In the genomic region with DNA sequence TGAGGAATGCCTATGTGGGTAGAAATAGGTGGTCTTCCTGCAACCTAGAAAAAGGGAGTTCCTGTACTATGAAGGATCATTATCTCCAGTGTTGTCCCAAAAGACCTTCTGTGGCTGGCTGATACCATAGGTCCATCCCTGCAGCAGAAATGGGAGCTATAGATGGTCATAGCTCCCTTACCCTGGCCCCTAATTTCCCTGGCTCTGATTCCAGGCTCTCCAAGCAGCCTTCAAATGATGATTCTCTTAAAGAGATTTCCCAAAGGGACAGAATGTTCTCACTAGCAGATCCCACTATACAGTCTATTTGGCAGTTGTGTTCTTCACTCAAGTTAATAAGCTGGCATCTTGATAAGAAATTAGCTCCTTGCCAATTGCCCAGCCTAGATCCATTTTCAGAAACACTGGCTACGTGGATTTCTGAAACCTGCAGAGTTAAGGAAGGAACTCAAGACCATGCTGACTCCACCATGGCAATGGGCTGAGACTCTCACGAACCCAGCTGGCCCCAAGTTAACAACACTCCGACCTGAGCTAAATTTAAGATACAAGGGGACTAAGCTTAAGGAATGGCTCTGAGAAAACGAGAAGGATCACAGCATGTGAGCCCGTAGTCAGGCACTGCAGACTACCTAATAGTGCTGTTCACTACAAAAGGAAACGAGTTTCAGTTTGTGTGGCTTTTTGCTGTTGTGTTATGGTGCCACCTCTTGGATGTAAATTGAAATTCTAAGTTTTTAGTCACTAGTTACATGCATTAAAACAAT, we compare ENCODE assay signal across 8 cellular contexts. TPM values are rescaled to one million over a fixed set of nuclear protein-coding genes. Genes with fewer than 3 reads are reported as not detected.
A peak's percentile ranks its signal among the peaks of the same experiment; 100 is the strongest.
DNase-seq lines count a peak whose midpoint lies in the region; ATAC-seq and TF ChIP-seq lines count a peak whose summit lies in the region.

No MANE protein-coding gene starts in this region.

- no peak overlapping the region for H2AK5ac ChIP-seq in neuronal stem cell (ENCODE audit: low read depth, low read length)

- no peak for DNase-seq in AG04450 (ENCODE audit: low read depth, low spot score)
- DNase-seq in GM12865 (ENCODE audit: low read depth), result peak; percentile 71
- DNase-seq in NCI-H226, result peak; percentile 22
- DNase-seq in activated CD8-positive, alpha-beta T cell treated with anti-CD3 and anti-CD28 coated beads, Interleukin-2, amount 10 ng/mL, durations not matched to agents 7 days and 5 days, result peak; percentile 63
- peak; percentile 74 for DNase-seq in fibroblast of pulmonary artery (ENCODE audit: low read depth)
- DNase-seq in neuronal stem cell (ENCODE audit: low spot score), result peak; percentile 12

- ATAC-seq in HG02798 (IDR thresholded peaks at IDR 0.05; ENCODE audit: poor library complexity, unreplicated experiment) (peak; percentile 66), HG03039 (IDR thresholded peaks at IDR 0.05; ENCODE audit: unreplicated experiment) (no peak)
- peak; percentile 93 for ATAC-seq in activated CD8-positive, alpha-beta T cell treated with anti-CD3 and anti-CD28 coated beads, Interleukin-2, amount 10 ng/mL, durations not matched to agents 7 days and 5 days

- H3K9me3 ChIP-seq in AG04450 (ENCODE audit: control insufficient read depth, insufficient read depth, low read length), result no peaks in the 10 kb centered on the region
- peaks cover 0 to 2% of the 10 kb centered on the region in 2 donors for H3K9me3 ChIP-seq in neuronal stem cell (replicated peaks in 1 of 2; ENCODE audit: control insufficient read depth in 2 of 2, insufficient read depth in 1 of 2, low read depth in 1 of 2, low read length in 2 of 2)

- no peak overlapping the region for H2BK15ac ChIP-seq in neuronal stem cell (ENCODE audit: low read length)

- POLR2A ChIA-PET in AG04450 (lab: Yijun Ruan, JAX), result interaction anchor here (1.5 kb wide), 1 partner anchor 460 kb away, joined by 5 read pairs; a partner anchor contains a TSS
- POLR2A ChIA-PET in activated CD8-positive, alpha-beta T cell treated with anti-CD3 and anti-CD28 coated beads, Interleukin-2, amount 10 ng/mL, durations not matched to agents 7 days and 5 days (lab: Charles Lee), result interaction anchor here (0.7 to 0.8 kb wide), 2 partner anchors 15 to 66 kb away, joined by 3 to 4 read pairs; no protein-coding TSS in a partner anchor

- H3K27ac ChIP-seq in AG04450 (ENCODE audit: low read depth, low read length), result no peak overlapping the region
- H3K27ac ChIP-seq in neuronal stem cell (replicated peaks; ENCODE audit: low read length), result no peak overlapping the region

- H3K4me1 Mint-ChIP-seq in activated CD8-positive, alpha-beta T cell treated with anti-CD3 and anti-CD28 coated beads, Interleukin-2, amount 10 ng/mL, durations not matched to agents 7 days and 5 days (ENCODE audit: low read depth), result peaks cover 8% of the 10 kb centered on the region

- no peaks in the 10 kb centered on the region for H3K27me3 Mint-ChIP-seq in activated CD8-positive, alpha-beta T cell treated with anti-CD3 and anti-CD28 coated beads, Interleukin-2, amount 10 ng/mL, durations not matched to agents 7 days and 5 days (ENCODE audit: low read depth)

- no peak overlapping the region for H3K23ac ChIP-seq in neuronal stem cell (ENCODE audit: low read depth, low read length, poor library complexity)

- no peak overlapping the region for H2BK12ac ChIP-seq in neuronal stem cell (ENCODE audit: low read length)

- no peak overlapping the region for H3K9ac ChIP-seq in neuronal stem cell (ENCODE audit: low read depth, low read length, poor library complexity)

- H3K14ac ChIP-seq in neuronal stem cell (ENCODE audit: low read length), result no peak overlapping the region

- no peak overlapping the region for H2BK120ac ChIP-seq in neuronal stem cell (ENCODE audit: low read depth, low read length)

- H2AFZ ChIP-seq in neuronal stem cell (ENCODE audit: low read length), result peak overlapping the region; percentile 63

- CTCF ChIA-PET in AG04450 (lab: Charles Lee), result interaction anchor here (0.6 to 5.4 kb wide), 26 partner anchors 8 to 469 kb away, joined by 3 to 55 read pairs (median 4); a partner anchor contains a TSS
- CTCF ChIA-PET in activated CD8-positive, alpha-beta T cell treated with anti-CD3 and anti-CD28 coated beads, Interleukin-2, amount 10 ng/mL, durations not matched to agents 7 days and 5 days (lab: Charles Lee), result interaction anchor here (0.6 to 3.9 kb wide), 29 partner anchors 10 to 469 kb away, joined by 3 to 46 read pairs (median 4); a partner anchor contains a TSS

- H3K79me1 ChIP-seq in neuronal stem cell (ENCODE audit: low read depth, low read length), result no peaks in the 10 kb centered on the region

- no peaks in the 10 kb centered on the region for H3K9me3 Mint-ChIP-seq in activated CD8-positive, alpha-beta T cell treated with anti-CD3 and anti-CD28 coated beads, Interleukin-2, amount 10 ng/mL, durations not matched to agents 7 days and 5 days (ENCODE audit: insufficient read depth)

- H3K27me3 ChIP-seq in AG04450 (ENCODE audit: control insufficient read depth, insufficient read depth, low read length) (no peaks in the 10 kb centered on the region), neuronal stem cell (ENCODE audit: control insufficient read depth in 3 of 3, insufficient read depth in 3 of 3, low read depth in 1 of 3, low read length in 3 of 3) (no peaks in the 10 kb centered on the region)

- H3K4me3 Mint-ChIP-seq in activated CD8-positive, alpha-beta T cell treated with anti-CD3 and anti-CD28 coated beads, Interleukin-2, amount 10 ng/mL, durations not matched to agents 7 days and 5 days, result peak overlapping the region; percentile 64

- no CpG with 5 or more reads among the region's 6 CpGs for WGBS in neuronal stem cell (ENCODE audit: extremely low coverage in 2 of 2, insufficient read length in 2 of 2, insufficient replicate concordance in 1 of 2), 2 donors

- H3K4me2 ChIP-seq in neuronal stem cell (ENCODE audit: insufficient read depth, low read length, poor library complexity, severe bottlenecking), result no peak overlapping the region

- peaks cover 4% of the 10 kb centered on the region for H3K36me3 Mint-ChIP-seq in activated CD8-positive, alpha-beta T cell treated with anti-CD3 and anti-CD28 coated beads, Interleukin-2, amount 10 ng/mL, durations not matched to agents 7 days and 5 days (ENCODE audit: low read depth)

- no peaks in the 10 kb centered on the region for H3K4me1 ChIP-seq in neuronal stem cell (ENCODE audit: control insufficient read depth in 2 of 2, insufficient read depth in 1 of 2, low read depth in 1 of 2, low read length in 2 of 2)

- TF ChIP-seq CTCF in AG04450 (IDR thresholded peaks at IDR 0.05; ENCODE audit: low read depth, low read length), result peak; percentile 55
- peak; percentile 51 for TF ChIP-seq CTCF in GM12865 (IDR thresholded peaks at IDR 0.05; ENCODE audit: insufficient read depth, low read depth, low read length, missing control alignments)
- peak; percentile 51 for TF ChIP-seq CTCF in fibroblast of pulmonary artery (IDR thresholded peaks at IDR 0.05; ENCODE audit: low read length, missing control alignments)

- H3K4ac ChIP-seq in neuronal stem cell (ENCODE audit: low read length), result no peak overlapping the region

- H3K27ac Mint-ChIP-seq in activated CD8-positive, alpha-beta T cell treated with anti-CD3 and anti-CD28 coated beads, Interleukin-2, amount 10 ng/mL, durations not matched to agents 7 days and 5 days, result peak overlapping the region; percentile 77

- no peak overlapping the region for H4K91ac ChIP-seq in neuronal stem cell (ENCODE audit: low read depth, low read length, poor library complexity)

- peak overlapping the region; percentile 45 for H3K4me3 ChIP-seq in AG04450 (ENCODE audit: low read depth, low read length)
- no peak overlapping the region for H3K4me3 ChIP-seq in GM12865 (ENCODE audit: low read depth, low read length)
- H3K4me3 ChIP-seq in fibroblast of pulmonary artery (replicated peaks; ENCODE audit: low read depth, low read length), result peak overlapping the region; percentile 35
- H3K4me3 ChIP-seq in neuronal stem cell (ENCODE audit: low read length in 2 of 2), result no peak overlapping the region

- H3K18ac ChIP-seq in neuronal stem cell (ENCODE audit: low read length), result no peak overlapping the region

- H2BK5ac ChIP-seq in neuronal stem cell (ENCODE audit: low read length), result no peak overlapping the region

- no peak overlapping the region for H4K8ac ChIP-seq in neuronal stem cell (ENCODE audit: low read depth, low read length)

- peaks cover 2 to 13% of the 10 kb centered on the region in 2 donors for H3K36me3 ChIP-seq in neuronal stem cell (replicated peaks in 1 of 2; ENCODE audit: control insufficient read depth in 2 of 2, insufficient read depth in 2 of 2, low read length in 2 of 2)

RNA-seq across cellular contexts. Expression of a gene that starts 11.4 kb away (rescaled TPM):
- 16.7 and 17.3 TPM in 2 replicates for polyA plus RNA-seq in AG04450 (2011; rRNA removed)
- 9.3 and 10.4 TPM in 2 replicates for polyA minus RNA-seq in AG04450 (2011; rRNA and poly(A)+ RNA removed)
- total RNA-seq in activated CD8-positive, alpha-beta T cell treated with anti-CD3 and anti-CD28 coated beads, Interleukin-2, amount 10 ng/mL, durations not matched to agents 7 days and 5 days, result 10 to 100 TPM; 25.2 to 31.0 TPM
- 10.4 TPM for polyA plus RNA-seq in neuronal stem cell (2013, experiment 1 of 2)
- polyA plus RNA-seq in neuronal stem cell (2013, experiment 2 of 2), result 11.2 TPM

RNA-seq across cellular contexts. Expression of a gene that starts 14.1 kb away (rescaled TPM):
- 29.4 and 37.4 TPM in 2 replicates for polyA plus RNA-seq in AG04450 (2011; rRNA removed)
- 12.0 and 17.4 TPM in 2 replicates for polyA minus RNA-seq in AG04450 (2011; rRNA and poly(A)+ RNA removed)
- total RNA-seq in activated CD8-positive, alpha-beta T cell treated with anti-CD3 and anti-CD28 coated beads, Interleukin-2, amount 10 ng/mL, durations not matched to agents 7 days and 5 days, result 10 to 100 TPM; 25.8 to 27.0 TPM
- 27.4 TPM for polyA plus RNA-seq in neuronal stem cell (2013, experiment 1 of 2)
- 29.1 TPM for polyA plus RNA-seq in neuronal stem cell (2013, experiment 2 of 2)

RNA-seq across cellular contexts. Expression of a gene that starts 47.6 kb away (rescaled TPM):
- 0.61 and 1.1 TPM in 2 replicates for polyA plus RNA-seq in AG04450 (2011; rRNA removed)
- 3.2 and 3.6 TPM in 2 replicates for polyA minus RNA-seq in AG04450 (2011; rRNA and poly(A)+ RNA removed)
- total RNA-seq in activated CD8-positive, alpha-beta T cell treated with anti-CD3 and anti-CD28 coated beads, Interleukin-2, amount 10 ng/mL, durations not matched to agents 7 days and 5 days, result 10 to 100 TPM; 12.0 to 12.8 TPM
- 14.4 TPM for polyA plus RNA-seq in neuronal stem cell (2013, experiment 1 of 2)
- polyA plus RNA-seq in neuronal stem cell (2013, experiment 2 of 2), result 13.8 TPM

Comparison
In these comparisons a context has a peak if more than half of its experiments do, and no peak if none do; other contexts are left out.
1. H3K4me3 ChIP-seq: peak in AG04450 (single experiment) and fibroblast of pulmonary artery (single experiment); none in GM12865 (single experiment) and neuronal stem cell (0 of 2).
2. Peak in every context shown above with its lines, with median percentiles within 50 percentile points of each other: CTCF ChIP-seq.